In genomic region chr4:15681372-15682339, GRCh38 we compare ENCODE assay signal across 1 cellular context.
TF ChIP-seq lines count a peak whose summit lies in the region.

TSS of gene FAM200B (plus strand) at chr4:15681827. CDS start at chr4:15686978, 5,151 bp downstream.

TF ChIP-seq in K562, 482 proteins besides CTCF, POLR2A, EP300 and RAD21 (continued from another document):
- TF ChIP-seq ZMIZ1 (IDR thresholded peaks at IDR 0.05; ENCODE audit: low read depth in 2 of 2, low read length in 2 of 2) = peak in 1 of 2 experiments; percentile 42; a peak in 1 of 4 replicates
